8 cellular contexts compared by ENCODE assay signal in the genomic region with DNA sequence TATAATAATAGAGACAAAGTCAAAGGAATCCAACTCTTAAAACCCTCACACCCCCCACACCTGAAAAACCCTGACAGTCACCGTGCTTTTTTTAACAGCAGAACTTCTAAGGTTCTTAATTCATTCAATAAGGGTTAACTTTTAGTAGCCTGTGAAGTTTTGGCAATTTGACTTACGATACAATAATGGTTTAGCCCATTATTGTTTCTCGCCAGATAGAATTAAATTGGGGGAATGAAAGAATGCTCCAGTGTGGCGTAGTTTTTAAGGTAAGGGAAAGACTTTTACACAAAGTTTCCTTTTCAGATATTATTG. TPM values are rescaled to one million over a fixed set of nuclear protein-coding genes. Genes with fewer than 3 reads are reported as not detected.
DNase-seq lines count a peak whose midpoint lies in the region; TF ChIP-seq lines count a peak whose summit lies in the region.

No MANE protein-coding gene starts in this region.

- intact Hi-C loops in activated CD4-positive, alpha-beta memory T cell treated with anti-CD3 and anti-CD28 coated beads for 36 hours (cut with micrococcal nuclease) = loop anchor here (5.0 to 10.0 kb wide), 3 partner anchors 558 to 859 kb away; a partner anchor contains a TSS

- peaks cover 30% of the 10 kb centered on the region for H3K4me1 Mint-ChIP-seq in activated CD4-positive, alpha-beta T cell treated with anti-CD3 and anti-CD28 coated beads, Interleukin-2, amount 10 ng/mL, durations not matched to agents 7 days and 5 days
- peaks cover 34% of the 10 kb centered on the region for H3K4me1 Mint-ChIP-seq in activated CD4-positive, alpha-beta memory T cell treated with anti-CD3 and anti-CD28 coated beads for 36 hours (ENCODE audit: low read depth)
- H3K4me1 Mint-ChIP-seq in immature natural killer cell = peaks cover 23 to 30% of the 10 kb centered on the region in 2 donors

- peaks cover 20% of the 10 kb centered on the region for H3K36me3 Mint-ChIP-seq in activated CD4-positive, alpha-beta T cell treated with anti-CD3 and anti-CD28 coated beads, Interleukin-2, amount 10 ng/mL, durations not matched to agents 7 days and 5 days (ENCODE audit: low read depth)
- H3K36me3 Mint-ChIP-seq in activated CD4-positive, alpha-beta memory T cell treated with anti-CD3 and anti-CD28 coated beads for 36 hours = peaks cover 25% of the 10 kb centered on the region
- H3K36me3 Mint-ChIP-seq in immature natural killer cell = peaks cover 9 to 15% (median 10%) of the 10 kb centered on the region in 3 donors

- no peak for DNase-seq in activated CD4-positive, alpha-beta T cell treated with anti-CD3 and anti-CD28 coated beads, Interleukin-2, amount 10 ng/mL, durations not matched to agents 7 days and 5 days
- no peak for DNase-seq in activated CD4-positive, alpha-beta T cell treated with anti-CD3 and anti-CD28 coated beads, Interleukin-2, amount 50 U/mL, for 1 hour
- DNase-seq in activated CD4-positive, alpha-beta memory T cell treated with anti-CD3 and anti-CD28 coated beads for 36 hours = no peak
- DNase-seq in immature natural killer cell (no peak), HEK293T (ENCODE audit: extremely low spot score) (no peak), SHP77 treated with DMSO at 0.1 percent for 48 hours (lab: John Stamatoyannopoulos, UW) (no peak)
- DNase-seq in stimulated activated CD4-positive, alpha-beta T cell treated with anti-CD3 and anti-CD28 coated beads, Interleukin-15, amount 100 ng/mL, for 24 hours = no peak

- H3K36me3 ChIP-seq in thymus (ENCODE audit: control insufficient read depth, insufficient read depth) = no peaks in the 10 kb centered on the region

- H3K27me3 ChIP-seq in thymus (ENCODE audit: control insufficient read depth, insufficient read depth) = no peaks in the 10 kb centered on the region

- H3K27ac ChIP-seq in thymus (ENCODE audit: low read depth) = no peak overlapping the region

- H3K27ac Mint-ChIP-seq in activated CD4-positive, alpha-beta T cell treated with anti-CD3 and anti-CD28 coated beads, Interleukin-2, amount 10 ng/mL, durations not matched to agents 7 days and 5 days = peak overlapping the region; percentile 99
- H3K27ac Mint-ChIP-seq in activated CD4-positive, alpha-beta memory T cell treated with anti-CD3 and anti-CD28 coated beads for 36 hours = peak overlapping the region; percentile 99
- H3K27ac Mint-ChIP-seq in immature natural killer cell = peak overlapping the region; percentile 96 to 100 (median 98)

- CTCF ChIA-PET in activated CD4-positive, alpha-beta T cell treated with anti-CD3 and anti-CD28 coated beads, Interleukin-2, amount 10 ng/mL, durations not matched to agents 7 days and 5 days (lab: Charles Lee) = no interaction called here
- CTCF ChIA-PET in activated CD4-positive, alpha-beta memory T cell treated with anti-CD3 and anti-CD28 coated beads for 36 hours (lab: Charles Lee) = interaction anchor here (1.6 to 2.5 kb wide), 2 partner anchors 53 to 136 kb away, joined by 5 to 12 read pairs; no protein-coding TSS in a partner anchor
- CTCF ChIA-PET in HEK293T (lab: Yijun Ruan, JAX) = no interaction called here

- peak overlapping the region; percentile 94 for H3K4me3 ChIP-seq in thymus (ENCODE audit: low read length)

- peaks cover 8% of the 10 kb centered on the region for H3K4me1 ChIP-seq in thymus (ENCODE audit: control insufficient read depth, insufficient read depth, low read length)

- peaks cover 16% of the 10 kb centered on the region for H3K27me3 Mint-ChIP-seq in activated CD4-positive, alpha-beta T cell treated with anti-CD3 and anti-CD28 coated beads, Interleukin-2, amount 10 ng/mL, durations not matched to agents 7 days and 5 days
- peaks cover 8% of the 10 kb centered on the region for H3K27me3 Mint-ChIP-seq in activated CD4-positive, alpha-beta memory T cell treated with anti-CD3 and anti-CD28 coated beads for 36 hours
- H3K27me3 Mint-ChIP-seq in immature natural killer cell (ENCODE audit: low read depth in 3 of 3) = peaks cover 5 to 10% (median 9%) of the 10 kb centered on the region in 3 donors

- peaks cover 1% of the 10 kb centered on the region for H3K9me3 ChIP-seq in thymus (ENCODE audit: control insufficient read depth)

- H3K4me3 Mint-ChIP-seq in activated CD4-positive, alpha-beta T cell treated with anti-CD3 and anti-CD28 coated beads, Interleukin-2, amount 10 ng/mL, durations not matched to agents 7 days and 5 days = peak overlapping the region; percentile 97
- H3K4me3 Mint-ChIP-seq in activated CD4-positive, alpha-beta memory T cell treated with anti-CD3 and anti-CD28 coated beads for 36 hours = peak overlapping the region; percentile 98
- H3K4me3 Mint-ChIP-seq in immature natural killer cell = peak overlapping the region; percentile 96 to 100 (median 97)

- WGBS in thymus = 55% methylated on average over 4 of the region's 4 CpGs

- POLR2A ChIA-PET in activated CD4-positive, alpha-beta T cell treated with anti-CD3 and anti-CD28 coated beads, Interleukin-2, amount 10 ng/mL, durations not matched to agents 7 days and 5 days (lab: Charles Lee) = interaction anchor here (0.6 kb wide), 1 partner anchor 1256 kb away, joined by 3 read pairs; no protein-coding TSS in a partner anchor
- POLR2A ChIA-PET in activated CD4-positive, alpha-beta memory T cell treated with anti-CD3 and anti-CD28 coated beads for 36 hours (lab: Charles Lee) = interaction anchor here (0.6 to 0.7 kb wide), 2 partner anchors 401 to 477 kb away, joined by 4 read pairs; a partner anchor contains a TSS
- POLR2A ChIA-PET in HEK293T (lab: Yijun Ruan, JAX) = interaction anchor here (0.6 to 1.7 kb wide), 8 partner anchors 14 to 558 kb away, joined by 3 to 12 read pairs (median 3); a partner anchor contains a TSS

- H3K9me3 Mint-ChIP-seq in activated CD4-positive, alpha-beta T cell treated with anti-CD3 and anti-CD28 coated beads, Interleukin-2, amount 10 ng/mL, durations not matched to agents 7 days and 5 days = no peaks in the 10 kb centered on the region
- H3K9me3 Mint-ChIP-seq in activated CD4-positive, alpha-beta memory T cell treated with anti-CD3 and anti-CD28 coated beads for 36 hours = no peaks in the 10 kb centered on the region
- no peaks in the 10 kb centered on the region for H3K9me3 Mint-ChIP-seq in immature natural killer cell

TF ChIP-seq in HEK293T, 16 proteins besides CTCF, POLR2A, EP300 and RAD21:
- no peak for TF ChIP-seq L3MBTL2 (conservative IDR thresholded peaks at IDR 0.05)
- no peak for TF ChIP-seq SUZ12 (IDR thresholded peaks at IDR 0.05)
- TF ChIP-seq TARDBP (IDR thresholded peaks at IDR 0.05) = no peak
- TF ChIP-seq NFRKB (IDR thresholded peaks at IDR 0.05) = no peak
- TF ChIP-seq FOXM1 (IDR thresholded peaks at IDR 0.05; ENCODE audit: borderline replicate concordance) = no peak
- TF ChIP-seq FOXK2 (IDR thresholded peaks at IDR 0.05) = no peak
- TF ChIP-seq ARNT (IDR thresholded peaks at IDR 0.05) = no peak
TF ChIP-seq in HEK293T: peak in this region for 0.

RNA-seq across cellular contexts. Expression of a gene that starts 0.6 kb away (rescaled TPM):
- total RNA-seq in activated CD4-positive, alpha-beta T cell treated with anti-CD3 and anti-CD28 coated beads, Interleukin-2, amount 10 ng/mL, durations not matched to agents 7 days and 5 days = 10 to 100 TPM; 49.2 to 51.3 TPM
- total RNA-seq in activated CD4-positive, alpha-beta memory T cell treated with anti-CD3 and anti-CD28 coated beads for 36 hours = 10 to 100 TPM; 66.2 to 69.1 TPM
- 10 to 100 TPM; 54.7 to 72.5 (median 58.7) TPM for polyA plus RNA-seq in immature natural killer cell
- 38.4 TPM for polyA plus RNA-seq in thymus

RNA-seq across cellular contexts. Expression of a gene that starts 59.8 kb away (rescaled TPM):
- total RNA-seq in activated CD4-positive, alpha-beta T cell treated with anti-CD3 and anti-CD28 coated beads, Interleukin-2, amount 10 ng/mL, durations not matched to agents 7 days and 5 days = under 1 TPM; 0.17 to 0.35 TPM
- total RNA-seq in activated CD4-positive, alpha-beta memory T cell treated with anti-CD3 and anti-CD28 coated beads for 36 hours = not detected
- 1 to 10 TPM; 1.4 to 2.8 (median 1.8) TPM for polyA plus RNA-seq in immature natural killer cell
- 0.62 TPM for polyA plus RNA-seq in thymus
